25 cellular contexts compared by ENCODE assay signal in genomic region chr6:43260791-43261190, GRCh38. TPM values are rescaled to one million over a fixed set of nuclear protein-coding genes. Genes with fewer than 3 reads are reported as not detected.
DNase-seq lines count a peak whose midpoint lies in the region; ATAC-seq, FAIRE-seq and TF ChIP-seq lines count a peak whose summit lies in the region.
"Had no signal": no experiment of that assay in that cellular context is flagged by ENCODE, and none has a peak within 500 bp of the region (broad histone marks: within the 10 kb centered on the region; RNA-seq: fewer than 3 reads in every experiment).

No MANE protein-coding gene starts in this region.

- CTCF ChIA-PET in HepG2 (lab: Yijun Ruan, JAX; ENCODE audit: low intra/inter-chr PET ratio, low total read pairs), result no interaction called here

- H3K9me3 ChIP-seq in HepG2 (ENCODE audit: low read length) (no peaks in the 10 kb centered on the region), right lobe of liver (no peaks in the 10 kb centered on the region), neural progenitor cell (ENCODE audit: low read depth) (no peaks in the 10 kb centered on the region)
- H3K9me3 ChIP-seq: BLaER1 had no signal

- no peaks in the 10 kb centered on the region for H3K9me3 Mint-ChIP-seq in neural progenitor cell
- H3K9me3 Mint-ChIP-seq: CD14-positive monocyte; CD4-positive, alpha-beta memory T cell; H9; IgD-negative memory B cell had no signal

- H3K36me3 ChIP-seq in HepG2 (replicated peaks in 1 of 2; ENCODE audit: control insufficient read depth in 1 of 2, insufficient read depth in 2 of 2, low read length in 2 of 2) (no peaks in the 10 kb centered on the region), right lobe of liver (no peaks in the 10 kb centered on the region), neural progenitor cell (no peaks in the 10 kb centered on the region)
- H3K36me3 ChIP-seq: BLaER1 had no signal

- peaks cover 64% of the 10 kb centered on the region for H3K4me1 ChIP-seq in HepG2 (ENCODE audit: insufficient read depth, low read length)
- peaks cover 0 to 12% (median 5%) of the 10 kb centered on the region in 4 donors for H3K4me1 ChIP-seq in right lobe of liver
- H3K4me1 ChIP-seq in neural progenitor cell, result no peaks in the 10 kb centered on the region
- H3K4me1 ChIP-seq: BLaER1 had no signal

- TF ChIP-seq POLR2A in HepG2 (IDR thresholded peaks at IDR 0.05; ENCODE audit: insufficient read depth in 1 of 2, low read depth in 2 of 2, low read length in 2 of 2) (no peak), right lobe of liver (IDR thresholded peaks at IDR 0.05) (no peak)

- DNase-seq in HepG2 (ENCODE audit: low spot score) (no peak), right lobe of liver (no peak), astrocyte of the spinal cord (ENCODE audit: low read depth, low spot score) (peak; percentile 22), neural progenitor cell (ENCODE audit: low spot score) (no peak), LoVo (ENCODE audit: low spot score) (no peak), NAMALWA (ENCODE audit: low spot score) (no peak), hepatic stellate cell (ENCODE audit: low spot score) (no peak)
- DNase-seq: 8988T; Calu3; CD4-positive, alpha-beta memory T cell; DMS 273 treated with DMSO at 0.1 percent for 48 hours; DMS53; DND-41; EL; H9 had no signal

- 44% methylated on average over 4 of the region's 4 CpGs for WGBS in HepG2 (ENCODE audit: low lambda C conversion rate)
- 47% methylated on average over 3 of the region's 4 CpGs for WGBS in right lobe of liver (ENCODE audit: insufficient coverage, low coverage, low lambda C conversion rate, missing lambda C conversion rate)

- in situ Hi-C loops in HepG2 (cut with HindIII; ENCODE audit: extremely low pct_ligation_motif_present, low pct_unique_long_range_greater_than_20kb), result loop anchor here (5.0 kb wide), 3 partner anchors 72 to 237 kb away; no protein-coding TSS in a partner anchor
- in situ Hi-C loops in astrocyte of the spinal cord (cut with HindIII; ENCODE audit: low sequenced_read_pairs), result no loop called here

- no peak overlapping the region for H3K4me3 ChIP-seq in HepG2 (replicated peaks in 1 of 3; ENCODE audit: insufficient read depth in 1 of 3, low read depth in 2 of 3, low read length in 3 of 3)
- no peak overlapping the region for H3K4me3 ChIP-seq in right lobe of liver
- H3K4me3 ChIP-seq in astrocyte of the spinal cord (ENCODE audit: low read depth, low read length), result no peak overlapping the region
- no peak overlapping the region for H3K4me3 ChIP-seq in neural progenitor cell
- H3K4me3 ChIP-seq: BLaER1, GM12878 had no signal

- peaks cover 4% of the 10 kb centered on the region for H3K4me1 Mint-ChIP-seq in neural progenitor cell

- intact Hi-C loops in HepG2 (cut with micrococcal nuclease; ENCODE audit: unreplicated experiment) (loop anchor here (5.0 to 10.0 kb wide), 3 partner anchors 164 to 247 kb away; partner anchors contain the start of gene ABCC10), right lobe of liver (cut with DNase I) (loop anchor here in 1 of 2 donors (10.0 kb wide), 1 partner anchor 94 kb away; no protein-coding TSS in a partner anchor)

- H3K79me2 ChIP-seq in HepG2 (ENCODE audit: insufficient read depth, low read length), result no peaks in the 10 kb centered on the region
- no peaks in the 10 kb centered on the region for H3K79me2 ChIP-seq in neural progenitor cell (ENCODE audit: low read depth)

- H3K9ac ChIP-seq in HepG2 (ENCODE audit: insufficient read depth, low read depth, low read length), result no peak overlapping the region
- H3K9ac ChIP-seq in neural progenitor cell, result no peak overlapping the region
- H3K9ac ChIP-seq: BLaER1 had no signal

- no peak overlapping the region for H2AFZ ChIP-seq in HepG2 (ENCODE audit: low read length)
- H2AFZ ChIP-seq in neural progenitor cell (replicated peaks), result no peak overlapping the region

- ATAC-seq in HepG2 (no peak), right lobe of liver (no peak)
- ATAC-seq: GM12878 had no signal

- no peak for TF ChIP-seq CTCF in HepG2 (CRISPR knock-in tag; IDR thresholded peaks at IDR 0.05)
- no peak for TF ChIP-seq CTCF in right lobe of liver (IDR thresholded peaks at IDR 0.05)
- TF ChIP-seq CTCF in astrocyte of the spinal cord (IDR thresholded peaks at IDR 0.05; ENCODE audit: low read depth, low read length), result no peak
- no peak for TF ChIP-seq CTCF in neural progenitor cell (IDR thresholded peaks at IDR 0.05)

- TF ChIP-seq EP300 in HepG2 (IDR thresholded peaks at IDR 0.05; ENCODE audit: low read depth in 2 of 2, low read length in 2 of 2), result no peak
- TF ChIP-seq EP300 in HepG2 (CRISPR knock-in tag; IDR thresholded peaks at IDR 0.05; ENCODE audit: borderline replicate concordance), result no peak

- peak overlapping the region; percentile 85 for H3K27ac Mint-ChIP-seq in neural progenitor cell
- H3K27ac Mint-ChIP-seq: CD14-positive monocyte, H9, IgD-negative memory B cell had no signal

- no TSS peak for BruUV-seq in HepG2 (replicated peaks; lab: Mats Ljungman, UMichigan)

- no peak for TF ChIP-seq RAD21 in HepG2 (CRISPR knock-in tag; IDR thresholded peaks at IDR 0.05)

- peaks cover 5% of the 10 kb centered on the region for H3F3A ChIP-seq in neural progenitor cell (ENCODE audit: low read depth)

- FAIRE-seq in HepG2 (lab: Jason Lieb, UNC), result no peak
- FAIRE-seq: GM12878, GM19239, H1, HTR-8/SVneo had no signal

- POLR2A ChIA-PET in HepG2 (lab: Yijun Ruan, JAX), result interaction anchor here (1.9 kb wide), 1 partner anchor 32 kb away, joined by 6 read pairs; the partner anchor contains the start of gene DNPH1

- H3K27me3 Mint-ChIP-seq in neural progenitor cell (ENCODE audit: insufficient read depth, low read depth), result peaks cover 5% of the 10 kb centered on the region

- H3K27me3 ChIP-seq in HepG2 (ENCODE audit: control insufficient read depth in 1 of 2, insufficient read depth in 2 of 2, low read length in 2 of 2) (peaks cover 4 to 22% of the 10 kb centered on the region in 2 experiments), right lobe of liver (no peaks in the 10 kb centered on the region), neural progenitor cell (no peaks in the 10 kb centered on the region)
- H3K27me3 ChIP-seq: BLaER1 had no signal

- H3K27ac ChIP-seq in HepG2 (ENCODE audit: extremely low read length, insufficient read depth, low read length) (no peak overlapping the region), right lobe of liver (no peak overlapping the region), neural progenitor cell (no peak overlapping the region)
- H3K27ac ChIP-seq: BLaER1 had no signal

- H3K4me2 ChIP-seq in HepG2 (ENCODE audit: low read depth, low read length) (no peak overlapping the region), neural progenitor cell (no peak overlapping the region)
- H3K4me2 ChIP-seq: BLaER1 had no signal

- H3K4me3 Mint-ChIP-seq in neural progenitor cell, result peak overlapping the region; percentile 44
- H3K4me3 Mint-ChIP-seq: CD14-positive monocyte; CD4-positive, alpha-beta memory T cell; H9 had no signal

- no peaks in the 10 kb centered on the region for H3K36me3 Mint-ChIP-seq in neural progenitor cell
- H3K36me3 Mint-ChIP-seq: CD14-positive monocyte; CD4-positive, alpha-beta memory T cell had no signal

- H4K20me1 ChIP-seq in HepG2 (ENCODE audit: insufficient read depth, low read length), result no peaks in the 10 kb centered on the region
- H4K20me1 ChIP-seq in neural progenitor cell (ENCODE audit: low read depth), result no peaks in the 10 kb centered on the region
- H4K20me1 ChIP-seq: BLaER1 had no signal

RNA-seq across cellular contexts. Expression of gene TTBK1, which starts 17.5 kb away (rescaled TPM):
- total RNA-seq in HepG2 (2016; rRNA removed; fragmentation: Illumina TruSeq; extraction: Trizol), result 0.10 and 0.33 TPM in 2 replicates
- total RNA-seq in HepG2 (2016; cell fraction: cytosol; rRNA removed; fragmentation: Illumina TruSeq; extraction: Trizol; ENCODE audit: low read depth), result 0.18 and 0.20 TPM in 2 replicates
- 0.13 and 0.32 TPM in 2 replicates for total RNA-seq in HepG2 (2016; cell fraction: insoluble cytoplasmic fraction; rRNA removed; fragmentation: Illumina TruSeq; extraction: Trizol)
- 0.25 and 0.28 TPM in 2 replicates for total RNA-seq in HepG2 (2016; cell fraction: membrane; rRNA removed; fragmentation: Illumina TruSeq; extraction: Trizol)
- 0.47 TPM in 2 replicates for total RNA-seq in HepG2 (2016; cell fraction: nucleus; rRNA removed; fragmentation: Illumina TruSeq; extraction: Trizol)
- 0.24 and 0.50 TPM in 2 replicates for polyA plus RNA-seq in HepG2 (2011; rRNA removed)
- polyA plus RNA-seq in HepG2 (2011; cell fraction: cytosol; rRNA removed), result 0.09 and 0.10 TPM in 2 replicates
- 1.4 and 2.2 TPM in 2 replicates for polyA plus RNA-seq in HepG2 (2011; cell fraction: nucleus; rRNA removed)
- polyA plus RNA-seq in HepG2 (2012), result 0.53 and 0.62 TPM in 2 replicates
- not detected in 2 replicates for polyA plus RNA-seq in HepG2 (2016; cell fraction: cytosol; fragmentation: Illumina TruSeq; extraction: Trizol; ENCODE audit: low read depth)
- polyA plus RNA-seq in HepG2 (2016; cell fraction: insoluble cytoplasmic fraction; fragmentation: Illumina TruSeq; extraction: Trizol; ENCODE audit: low read depth), result 0.19 TPM in 2 replicates
- polyA plus RNA-seq in HepG2 (2016; cell fraction: membrane; fragmentation: Illumina TruSeq; extraction: Trizol; ENCODE audit: low read depth), result 0.06 and 0.07 TPM in 2 replicates
- 0.84 and 0.86 TPM in 2 replicates for polyA plus RNA-seq in HepG2 (2016; cell fraction: nucleus; fragmentation: Illumina TruSeq; extraction: Trizol; ENCODE audit: insufficient read depth, low read depth)
- polyA minus RNA-seq in HepG2 (2011; rRNA and poly(A)+ RNA removed; ENCODE audit: low replicate concordance), result 1.2 TPM in 1 of 2 replicates, not detected in the other
- 0.18 and 0.49 TPM in 2 replicates for polyA minus RNA-seq in HepG2 (2011; cell fraction: cytosol; rRNA and poly(A)+ RNA removed)
- 1.4 and 1.7 TPM in 2 replicates for polyA minus RNA-seq in HepG2 (2011; cell fraction: nucleus; rRNA and poly(A)+ RNA removed)
- total RNA-seq in right lobe of liver, result 1 to 10 TPM in 2 of 6 experiments, under 1 TPM in 4; 0.83 to 1.6 (median 0.87) TPM
- 1.7 and 3.2 TPM in 2 replicates for total RNA-seq in neural progenitor cell (ENCODE audit: low replicate concordance)
- total RNA-seq: A673, G401, GM12878 had no signal
- polyA plus RNA-seq: AG04450; CD14-positive monocyte; CD4-positive, alpha-beta memory T cell had no signal

RNA-seq across cellular contexts. Expression of gene DNPH1, which starts 31.5 kb away (rescaled TPM):
- total RNA-seq in HepG2 (2016; rRNA removed; fragmentation: Illumina TruSeq; extraction: Trizol) (75.0 and 75.1 TPM in 2 replicates), right lobe of liver (100 to 1,000 TPM in 2 of 6 experiments, 10 to 100 TPM in 4; 50.7 to 107 (median 62.4) TPM), neural progenitor cell (ENCODE audit: low replicate concordance) (25.2 and 113 TPM in 2 replicates)
- total RNA-seq in HepG2 (2016; cell fraction: cytosol; rRNA removed; fragmentation: Illumina TruSeq; extraction: Trizol; ENCODE audit: low read depth), result 50.9 and 56.3 TPM in 2 replicates
- 75.1 and 81.5 TPM in 2 replicates for total RNA-seq in HepG2 (2016; cell fraction: insoluble cytoplasmic fraction; rRNA removed; fragmentation: Illumina TruSeq; extraction: Trizol)
- total RNA-seq in HepG2 (2016; cell fraction: membrane; rRNA removed; fragmentation: Illumina TruSeq; extraction: Trizol), result 52.3 and 60.5 TPM in 2 replicates
- 31.4 and 33.7 TPM in 2 replicates for total RNA-seq in HepG2 (2016; cell fraction: nucleus; rRNA removed; fragmentation: Illumina TruSeq; extraction: Trizol)
- polyA plus RNA-seq in HepG2 (2011; rRNA removed), result 56.5 and 65.8 TPM in 2 replicates
- polyA plus RNA-seq in HepG2 (2011; cell fraction: cytosol; rRNA removed), result 106 and 143 TPM in 2 replicates
- polyA plus RNA-seq in HepG2 (2011; cell fraction: nucleus; rRNA removed), result 62.4 and 67.4 TPM in 2 replicates
- 43.1 and 47.9 TPM in 2 replicates for polyA plus RNA-seq in HepG2 (2012)
- 62.6 and 68.8 TPM in 2 replicates for polyA plus RNA-seq in HepG2 (2016; cell fraction: cytosol; fragmentation: Illumina TruSeq; extraction: Trizol; ENCODE audit: low read depth)
- polyA plus RNA-seq in HepG2 (2016; cell fraction: insoluble cytoplasmic fraction; fragmentation: Illumina TruSeq; extraction: Trizol; ENCODE audit: low read depth), result 76.7 and 82.8 TPM in 2 replicates
- 47.1 and 47.7 TPM in 2 replicates for polyA plus RNA-seq in HepG2 (2016; cell fraction: membrane; fragmentation: Illumina TruSeq; extraction: Trizol; ENCODE audit: low read depth)
- polyA plus RNA-seq in HepG2 (2016; cell fraction: nucleus; fragmentation: Illumina TruSeq; extraction: Trizol; ENCODE audit: insufficient read depth, low read depth), result 66.2 and 72.5 TPM in 2 replicates
- 38.8 and 62.4 TPM in 2 replicates for polyA minus RNA-seq in HepG2 (2011; rRNA and poly(A)+ RNA removed; ENCODE audit: low replicate concordance)
- 10.5 and 15.4 TPM in 2 replicates for polyA minus RNA-seq in HepG2 (2011; cell fraction: cytosol; rRNA and poly(A)+ RNA removed)
- polyA minus RNA-seq in HepG2 (2011; cell fraction: nucleus; rRNA and poly(A)+ RNA removed), result 15.3 and 16.7 TPM in 2 replicates

RNA-seq across cellular contexts. Expression of gene SLC22A7, which starts 37.3 kb away (rescaled TPM):
- total RNA-seq in HepG2 (2016; rRNA removed; fragmentation: Illumina TruSeq; extraction: Trizol) (8.6 and 22.6 TPM in 2 replicates), right lobe of liver (100 to 1,000 TPM; 145 to 348 (median 185) TPM), neural progenitor cell (ENCODE audit: low replicate concordance) (not detected in 2 replicates)
- 5.3 and 5.4 TPM in 2 replicates for total RNA-seq in HepG2 (2016; cell fraction: cytosol; rRNA removed; fragmentation: Illumina TruSeq; extraction: Trizol; ENCODE audit: low read depth)
- total RNA-seq in HepG2 (2016; cell fraction: insoluble cytoplasmic fraction; rRNA removed; fragmentation: Illumina TruSeq; extraction: Trizol), result 8.5 and 22.3 TPM in 2 replicates
- 9.0 and 9.1 TPM in 2 replicates for total RNA-seq in HepG2 (2016; cell fraction: membrane; rRNA removed; fragmentation: Illumina TruSeq; extraction: Trizol)
- total RNA-seq in HepG2 (2016; cell fraction: nucleus; rRNA removed; fragmentation: Illumina TruSeq; extraction: Trizol), result 20.9 and 25.8 TPM in 2 replicates
- polyA plus RNA-seq in HepG2 (2011; rRNA removed), result 5.3 and 12.3 TPM in 2 replicates
- polyA plus RNA-seq in HepG2 (2011; cell fraction: cytosol; rRNA removed), result 7.0 and 7.8 TPM in 2 replicates
- 34.4 and 48.4 TPM in 2 replicates for polyA plus RNA-seq in HepG2 (2011; cell fraction: nucleus; rRNA removed)
- 18.9 and 34.7 TPM in 2 replicates for polyA plus RNA-seq in HepG2 (2012)
- polyA plus RNA-seq in HepG2 (2016; cell fraction: cytosol; fragmentation: Illumina TruSeq; extraction: Trizol; ENCODE audit: low read depth), result 3.2 and 3.5 TPM in 2 replicates
- polyA plus RNA-seq in HepG2 (2016; cell fraction: insoluble cytoplasmic fraction; fragmentation: Illumina TruSeq; extraction: Trizol; ENCODE audit: low read depth), result 5.5 and 6.2 TPM in 2 replicates
- polyA plus RNA-seq in HepG2 (2016; cell fraction: membrane; fragmentation: Illumina TruSeq; extraction: Trizol; ENCODE audit: low read depth), result 4.5 and 5.7 TPM in 2 replicates
- 39.6 and 40.3 TPM in 2 replicates for polyA plus RNA-seq in HepG2 (2016; cell fraction: nucleus; fragmentation: Illumina TruSeq; extraction: Trizol; ENCODE audit: insufficient read depth, low read depth)
- 22.0 TPM in 1 of 2 replicates, not detected in the other for polyA minus RNA-seq in HepG2 (2011; rRNA and poly(A)+ RNA removed; ENCODE audit: low replicate concordance)
- 3.6 and 5.1 TPM in 2 replicates for polyA minus RNA-seq in HepG2 (2011; cell fraction: cytosol; rRNA and poly(A)+ RNA removed)
- 7.0 and 12.7 TPM in 2 replicates for polyA minus RNA-seq in HepG2 (2011; cell fraction: nucleus; rRNA and poly(A)+ RNA removed)
- total RNA-seq: A673; Calu3; CD4-positive, alpha-beta memory T cell; G401; H1; H9 had no signal
- polyA plus RNA-seq: AG04450; CD14-positive monocyte; CD4-positive, alpha-beta memory T cell; H1; IgD-negative memory B cell had no signal

RNA-seq across cellular contexts. Expression of gene CRIP3, which starts 47.8 kb away (rescaled TPM):
- 3.5 and 6.3 TPM in 2 replicates for total RNA-seq in HepG2 (2016; rRNA removed; fragmentation: Illumina TruSeq; extraction: Trizol)
- 2.7 and 2.9 TPM in 2 replicates for total RNA-seq in HepG2 (2016; cell fraction: cytosol; rRNA removed; fragmentation: Illumina TruSeq; extraction: Trizol; ENCODE audit: low read depth)
- 5.5 and 7.0 TPM in 2 replicates for total RNA-seq in HepG2 (2016; cell fraction: insoluble cytoplasmic fraction; rRNA removed; fragmentation: Illumina TruSeq; extraction: Trizol)
- total RNA-seq in HepG2 (2016; cell fraction: membrane; rRNA removed; fragmentation: Illumina TruSeq; extraction: Trizol), result 1.7 and 2.6 TPM in 2 replicates
- 6.1 and 7.0 TPM in 2 replicates for total RNA-seq in HepG2 (2016; cell fraction: nucleus; rRNA removed; fragmentation: Illumina TruSeq; extraction: Trizol)
- 9.3 and 14.2 TPM in 2 replicates for polyA plus RNA-seq in HepG2 (2011; rRNA removed)
- 4.5 and 5.1 TPM in 2 replicates for polyA plus RNA-seq in HepG2 (2011; cell fraction: cytosol; rRNA removed)
- 31.5 and 46.2 TPM in 2 replicates for polyA plus RNA-seq in HepG2 (2011; cell fraction: nucleus; rRNA removed)
- polyA plus RNA-seq in HepG2 (2012), result 12.7 and 16.4 TPM in 2 replicates
- polyA plus RNA-seq in HepG2 (2016; cell fraction: cytosol; fragmentation: Illumina TruSeq; extraction: Trizol; ENCODE audit: low read depth), result 0.99 and 1.7 TPM in 2 replicates
- polyA plus RNA-seq in HepG2 (2016; cell fraction: insoluble cytoplasmic fraction; fragmentation: Illumina TruSeq; extraction: Trizol; ENCODE audit: low read depth), result 4.1 and 5.4 TPM in 2 replicates
- 1.9 and 2.3 TPM in 2 replicates for polyA plus RNA-seq in HepG2 (2016; cell fraction: membrane; fragmentation: Illumina TruSeq; extraction: Trizol; ENCODE audit: low read depth)
- 13.1 and 18.7 TPM in 2 replicates for polyA plus RNA-seq in HepG2 (2016; cell fraction: nucleus; fragmentation: Illumina TruSeq; extraction: Trizol; ENCODE audit: insufficient read depth, low read depth)
- polyA minus RNA-seq in HepG2 (2011; rRNA and poly(A)+ RNA removed; ENCODE audit: low replicate concordance), result 8.2 TPM in 1 of 2 replicates, not detected in the other
- polyA minus RNA-seq in HepG2 (2011; cell fraction: cytosol; rRNA and poly(A)+ RNA removed), result 1.4 and 2.5 TPM in 2 replicates
- 7.5 and 14.4 TPM in 2 replicates for polyA minus RNA-seq in HepG2 (2011; cell fraction: nucleus; rRNA and poly(A)+ RNA removed)
- total RNA-seq in right lobe of liver, result 1 to 10 TPM; 2.1 to 7.9 (median 5.2) TPM
- 21.3 and 35.4 TPM in 2 replicates for total RNA-seq in neural progenitor cell (ENCODE audit: low replicate concordance)
- total RNA-seq: G401 had no signal
- polyA plus RNA-seq: AG04450; CD4-positive, alpha-beta memory T cell had no signal
